20 cellular contexts compared by ENCODE assay signal in the genomic region with DNA sequence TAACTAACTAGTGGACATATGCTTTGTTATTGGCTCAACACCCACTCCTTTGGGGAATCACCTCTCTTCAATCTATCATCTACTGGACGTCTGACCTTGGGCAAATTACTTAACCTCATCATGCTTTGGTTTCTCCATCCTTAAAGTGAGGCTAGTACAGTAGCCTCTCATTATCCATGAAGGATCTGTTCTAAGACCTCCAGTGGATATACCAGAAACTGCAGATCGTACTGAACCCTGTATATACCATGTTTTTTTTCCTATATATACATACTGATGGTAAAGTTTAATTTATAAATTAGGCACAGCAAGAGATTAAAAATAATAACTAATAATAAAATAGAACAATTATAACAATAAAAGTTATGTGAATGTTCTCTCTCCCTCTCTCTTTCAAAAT. TPM values are rescaled to one million over a fixed set of nuclear protein-coding genes. Genes with fewer than 3 reads are reported as not detected.
DNase-seq lines count a peak whose midpoint lies in the region; ATAC-seq, FAIRE-seq and TF ChIP-seq lines count a peak whose summit lies in the region.
"Had no signal": no experiment of that assay in that cellular context is flagged by ENCODE, and none has a peak within 500 bp of the region (broad histone marks: within the 10 kb centered on the region; RNA-seq: fewer than 3 reads in every experiment).

No MANE protein-coding gene starts in this region.

- RAD21 ChIA-PET in HCT116 (lab: Charles Lee; ENCODE audit: low non-redundant PET in 1 of 2, low total read pairs in 2 of 2, uncharacterized antibody in 2 of 2, unreplicated experiment in 2 of 2): no interaction called here

- H3K36me3 Mint-ChIP-seq in activated CD4-positive, alpha-beta T cell treated with anti-CD3 and anti-CD28 coated beads, Interleukin-2, amount 10 ng/mL, durations not matched to agents 24 days and 14 days (ENCODE audit: low read depth): no peaks in the 10 kb centered on the region
- H3K36me3 Mint-ChIP-seq: CD4-positive, CD25-positive, alpha-beta regulatory T cell; CD8-positive, alpha-beta T cell had no signal

- no peaks in the 10 kb centered on the region for H3K4me1 ChIP-seq in HCT116 (ENCODE audit: control insufficient read depth in 1 of 2, insufficient read depth in 2 of 2, low read length in 2 of 2)
- no peaks in the 10 kb centered on the region for H3K4me1 ChIP-seq in kidney (ENCODE audit: control insufficient read depth in 1 of 2, insufficient read depth in 1 of 2, low read depth in 1 of 2, low read length in 2 of 2)
- H3K4me1 ChIP-seq in ascending aorta: no peaks in the 10 kb centered on the region
- H3K4me1 ChIP-seq: BLaER1, Caco-2 had no signal

- no peaks in the 10 kb centered on the region for H3K27me3 Mint-ChIP-seq in activated CD4-positive, alpha-beta T cell treated with anti-CD3 and anti-CD28 coated beads, Interleukin-2, amount 10 ng/mL, durations not matched to agents 24 days and 14 days

- intact Hi-C loops in activated CD4-positive, alpha-beta T cell treated with anti-CD3 and anti-CD28 coated beads, Interleukin-2, amount 10 ng/mL, durations not matched to agents 24 days and 14 days (cut with micrococcal nuclease): no loop called here
- intact Hi-C loops in HCT116 (cut with micrococcal nuclease): no loop called here
- intact Hi-C loops in kidney (cut with DNase I): no loop called here
- intact Hi-C loops in ascending aorta (cut with DNase I): no loop called here

- H4K20me1 ChIP-seq in HCT116 (ENCODE audit: insufficient read depth): no peaks in the 10 kb centered on the region
- H4K20me1 ChIP-seq: BLaER1 had no signal

- no peak overlapping the region for H3K4me3 Mint-ChIP-seq in activated CD4-positive, alpha-beta T cell treated with anti-CD3 and anti-CD28 coated beads, Interleukin-2, amount 10 ng/mL, durations not matched to agents 24 days and 14 days
- H3K4me3 Mint-ChIP-seq: B cell; CD4-positive, CD25-positive, alpha-beta regulatory T cell; CD8-positive, alpha-beta T cell; GM23338; H9; HFFc6 had no signal

- no peak overlapping the region for H3K27ac Mint-ChIP-seq in activated CD4-positive, alpha-beta T cell treated with anti-CD3 and anti-CD28 coated beads, Interleukin-2, amount 10 ng/mL, durations not matched to agents 24 days and 14 days
- H3K27ac Mint-ChIP-seq: B cell; CD4-positive, CD25-positive, alpha-beta regulatory T cell; CD8-positive, alpha-beta T cell; GM23338; H9; HFFc6 had no signal

- no peak for TF ChIP-seq CTCF in HCT116 (IDR thresholded peaks at IDR 0.05 in 2 of 3, conservative IDR thresholded peaks at IDR 0.05 in 1 of 3; ENCODE audit: borderline replicate concordance in 1 of 3, insufficient read depth in 1 of 3, low read depth in 2 of 3, low read length in 2 of 3)
- no peak for TF ChIP-seq CTCF in kidney (IDR thresholded peaks at IDR 0.05; ENCODE audit: borderline replicate concordance, extremely low read depth, insufficient read depth)
- no peak for TF ChIP-seq CTCF in ascending aorta (IDR thresholded peaks at IDR 0.05)

- H3K9me3 ChIP-seq in HCT116 (ENCODE audit: control insufficient read depth in 1 of 2, insufficient read depth in 1 of 2, low read depth in 1 of 2, low read length in 2 of 2) (no peaks in the 10 kb centered on the region), kidney (ENCODE audit: control insufficient read depth in 1 of 2, low read length in 2 of 2) (no peaks in the 10 kb centered on the region), ascending aorta (no peaks in the 10 kb centered on the region)
- H3K9me3 ChIP-seq: Caco-2 had no signal

- H3K27ac ChIP-seq in HCT116 (ENCODE audit: low read depth, low read length) (no peak overlapping the region), kidney (ENCODE audit: low read depth in 2 of 2, low read length in 2 of 2) (no peak overlapping the region), ascending aorta (no peak overlapping the region)
- H3K27ac ChIP-seq: BLaER1, C4-2B had no signal

- H3K79me2 ChIP-seq in HCT116 (ENCODE audit: insufficient read depth, low read length): no peaks in the 10 kb centered on the region

- DNase-seq in activated CD4-positive, alpha-beta T cell treated with anti-CD3 and anti-CD28 coated beads, Interleukin-2, amount 10 ng/mL, durations not matched to agents 24 days and 14 days: peak; percentile 9
- no peak for DNase-seq in activated CD4-positive, alpha-beta T cell treated with anti-CD3 and anti-CD28 coated beads, Interleukin-2, amount 50 U/mL, for 48 hours
- DNase-seq in HCT116 (ENCODE audit: low read depth, low spot score) (no peak), SK-MEL-5 (ENCODE audit: low read depth, low spot score) (peak; percentile 4), kidney (no peak), ascending aorta (ENCODE audit: low spot score in 2 of 2) (no peak)
- DNase-seq: Caco-2; CD4-positive, CD25-positive, alpha-beta regulatory T cell; CD8-positive, alpha-beta T cell; DND-41; H9; HFFc6 had no signal

- no peak overlapping the region for H2AFZ ChIP-seq in HCT116 (ENCODE audit: low read depth, low read length, poor library complexity, severe bottlenecking)
- H2AFZ ChIP-seq: GM23338 had no signal

- FAIRE-seq in kidney (lab: Jason Lieb, UNC): peak; percentile 23
- FAIRE-seq: G401.6, GM12878 had no signal

- H3K9ac ChIP-seq in HCT116 (ENCODE audit: low read length): no peak overlapping the region
- no peak overlapping the region for H3K9ac ChIP-seq in kidney (ENCODE audit: low read length in 2 of 2)
- H3K9ac ChIP-seq: BLaER1 had no signal

- H3K4me3 ChIP-seq in HCT116 (replicated peaks in 1 of 2; ENCODE audit: low read depth in 1 of 2, low read length in 2 of 2): no peak overlapping the region
- no peak overlapping the region for H3K4me3 ChIP-seq in kidney (ENCODE audit: low read length in 2 of 2)
- no peak overlapping the region for H3K4me3 ChIP-seq in ascending aorta
- H3K4me3 ChIP-seq: BLaER1, GM12878, GM23338 had no signal

- TF ChIP-seq RAD21 in HCT116 (IDR thresholded peaks at IDR 0.05; ENCODE audit: low read depth): no peak

- no peak for TF ChIP-seq POLR2A in HCT116 (IDR thresholded peaks at IDR 0.05; ENCODE audit: borderline replicate concordance, extremely low read depth, insufficient read depth, insufficient read length)

- H3K27me3 ChIP-seq in HCT116 (ENCODE audit: insufficient read depth, low read length): no peaks in the 10 kb centered on the region
- H3K27me3 ChIP-seq in ascending aorta: no peaks in the 10 kb centered on the region
- H3K27me3 ChIP-seq: BLaER1 had no signal

- H3K9me2 ChIP-seq in HCT116 (ENCODE audit: insufficient read depth): no peaks in the 10 kb centered on the region

- peak; percentile 50; the same call in 1 of the 2 replicates for ATAC-seq in HCT116
- ATAC-seq in GM18867 (IDR thresholded peaks at IDR 0.05; ENCODE audit: unreplicated experiment): no peak
- no peak for ATAC-seq in HG03469 (IDR thresholded peaks at IDR 0.05; ENCODE audit: unreplicated experiment)
- ATAC-seq: CD8-positive, alpha-beta T cell; GM12878; GM23338 had no signal

- POLR2A ChIA-PET in HCT116 (lab: Charles Lee): no interaction called here

- no peak overlapping the region for H3K4me2 ChIP-seq in HCT116 (ENCODE audit: low read length)
- H3K4me2 ChIP-seq: BLaER1, GM23338 had no signal

- in situ Hi-C loops in SK-MEL-5 (cut with HindIII; ENCODE audit: low pct_unique_long_range_greater_than_20kb, low sequenced_read_pairs): no loop called here

- no TSS peak for BruUV-seq in HCT116 (replicated peaks; lab: Mats Ljungman, UMichigan)

- H3K4me1 Mint-ChIP-seq in activated CD4-positive, alpha-beta T cell treated with anti-CD3 and anti-CD28 coated beads, Interleukin-2, amount 10 ng/mL, durations not matched to agents 24 days and 14 days: no peaks in the 10 kb centered on the region
- H3K4me1 Mint-ChIP-seq: B cell; CD4-positive, CD25-positive, alpha-beta regulatory T cell; GM23338; H9 had no signal

- H3K9me3 Mint-ChIP-seq in activated CD4-positive, alpha-beta T cell treated with anti-CD3 and anti-CD28 coated beads, Interleukin-2, amount 10 ng/mL, durations not matched to agents 24 days and 14 days: no peaks in the 10 kb centered on the region
- H3K9me3 Mint-ChIP-seq: CD8-positive, alpha-beta T cell; HFFc6 had no signal

- CTCF ChIA-PET in HCT116 (lab: Charles Lee): no interaction called here

- H3K36me3 ChIP-seq in HCT116 (ENCODE audit: control insufficient read depth in 1 of 2, insufficient read depth in 2 of 2, low read length in 2 of 2) (no peaks in the 10 kb centered on the region), kidney (ENCODE audit: control insufficient read depth in 1 of 2, insufficient read depth in 2 of 2, low read length in 2 of 2) (no peaks in the 10 kb centered on the region), ascending aorta (no peaks in the 10 kb centered on the region)
- H3K36me3 ChIP-seq: BLaER1 had no signal

TF ChIP-seq in HCT116, 20 proteins besides CTCF, POLR2A, EP300 and RAD21 (continues in another document):
- TF ChIP-seq ATF3 (IDR thresholded peaks at IDR 0.05) (no peak), ZFX (IDR thresholded peaks at IDR 0.05) (no peak), FOSL1 (IDR thresholded peaks at IDR 0.05; ENCODE audit: low read depth) (no peak), MAX (IDR thresholded peaks at IDR 0.05) (no peak), SRF (IDR thresholded peaks at IDR 0.05; ENCODE audit: low read depth) (no peak), TCF7L2 (IDR thresholded peaks at IDR 0.05; ENCODE audit: borderline replicate concordance, extremely low read depth, insufficient read depth, insufficient read length) (no peak), ZNF274 (IDR thresholded peaks at IDR 0.05; ENCODE audit: low read depth, low read length) (no peak)

RNA-seq across cellular contexts. Expression of gene HMGB3, which starts 56.2 kb away (rescaled TPM):
- 32.6 and 32.8 TPM in 2 replicates for total RNA-seq in activated CD4-positive, alpha-beta T cell treated with anti-CD3 and anti-CD28 coated beads, Interleukin-2, amount 10 ng/mL, durations not matched to agents 24 days and 14 days
- total RNA-seq in HCT116 (2021; ENCODE audit: unreplicated experiment) (116 TPM), kidney (18.1 TPM), ascending aorta (0.21 TPM)
- 22.4 and 33.8 TPM in 2 replicates for polyA plus RNA-seq in HCT116 (2012)
- total RNA-seq in SK-MEL-5 (2014; rRNA removed; shearing (Covaris generic)): 47.0 and 47.7 TPM in 2 replicates
- 34.5 and 35.2 TPM in 2 replicates for polyA plus RNA-seq in SK-MEL-5 (2015; cell fraction: cytosol; rRNA removed)
- 12.6 and 26.9 TPM in 2 replicates for polyA plus RNA-seq in SK-MEL-5 (2015; cell fraction: nucleus; rRNA removed)
- 16.1 TPM for polyA plus RNA-seq in kidney (ENCODE audit: insufficient read depth, low read depth, low replicate concordance)

Comparison
In these comparisons a context has a peak if more than half of its experiments do, and no peak if none do; other contexts are left out.
1. DNase-seq: peak in activated CD4-positive, alpha-beta T cell treated with anti-CD3 and anti-CD28 coated beads, Interleukin-2, amount 10 ng/mL, durations not matched to agents 24 days and 14 days (single experiment) and SK-MEL-5 (single experiment); none in activated CD4-positive, alpha-beta T cell treated with anti-CD3 and anti-CD28 coated beads, Interleukin-2, amount 50 U/mL, for 48 hours (0 of 2), HCT116 (single experiment), kidney (single experiment) and ascending aorta (0 of 2).
2. RNA of gene HMGB3, which starts 56.2 kb away (total RNA-seq): 116 TPM in HCT116 (single experiment), 47.0 to 47.7 TPM in SK-MEL-5, 32.6 to 32.8 TPM in activated CD4-positive, alpha-beta T cell treated with anti-CD3 and anti-CD28 coated beads, Interleukin-2, amount 10 ng/mL, durations not matched to agents 24 days and 14 days and 18.1 TPM in kidney (single experiment); 0.21 TPM in ascending aorta (single experiment); every median in the first group is over 10 times any median in the second.